In the genomic region with DNA sequence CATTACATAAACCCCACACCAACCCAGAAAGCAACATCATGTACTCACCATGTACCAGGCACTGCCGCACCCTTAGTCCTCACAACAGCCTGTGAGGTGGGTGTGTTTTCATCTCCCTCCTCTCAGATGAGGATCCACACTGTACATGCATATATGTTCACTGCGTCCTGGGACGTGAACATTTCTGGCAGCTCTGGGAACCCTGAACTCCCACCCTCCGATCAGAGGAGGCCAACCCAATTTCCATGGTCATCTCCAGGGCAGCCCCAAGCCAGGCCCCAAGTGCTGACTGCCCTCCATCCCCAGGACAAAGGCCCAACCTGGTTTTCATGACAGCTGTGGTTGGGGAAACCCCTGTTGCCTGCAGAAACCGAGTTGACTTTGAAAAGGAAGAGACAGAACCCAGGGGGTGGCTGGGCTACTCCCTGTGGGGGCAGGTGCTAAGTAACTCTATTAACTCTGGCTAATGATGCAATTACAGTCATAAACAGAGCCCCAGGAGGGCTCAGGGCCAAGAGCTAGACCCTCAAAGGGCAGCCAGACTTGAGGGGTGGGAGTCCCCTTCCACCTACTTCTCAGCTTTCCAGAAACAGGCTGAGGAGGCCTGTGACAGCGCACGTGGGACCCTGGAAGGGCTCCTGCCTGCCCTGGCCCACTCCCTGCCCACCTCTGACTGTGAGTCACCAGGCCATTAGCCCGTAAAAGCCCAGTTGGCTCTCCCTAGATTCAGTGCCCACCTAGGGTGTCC, we compare ENCODE assay signal across 1 cellular context.
TF ChIP-seq lines count a peak whose summit lies in the region.

No MANE protein-coding gene starts in this region.

TF ChIP-seq in GM12878, 131 proteins besides CTCF, POLR2A, EP300 and RAD21 (continued from another document and continues in another):
- TF ChIP-seq, protein P1, sequence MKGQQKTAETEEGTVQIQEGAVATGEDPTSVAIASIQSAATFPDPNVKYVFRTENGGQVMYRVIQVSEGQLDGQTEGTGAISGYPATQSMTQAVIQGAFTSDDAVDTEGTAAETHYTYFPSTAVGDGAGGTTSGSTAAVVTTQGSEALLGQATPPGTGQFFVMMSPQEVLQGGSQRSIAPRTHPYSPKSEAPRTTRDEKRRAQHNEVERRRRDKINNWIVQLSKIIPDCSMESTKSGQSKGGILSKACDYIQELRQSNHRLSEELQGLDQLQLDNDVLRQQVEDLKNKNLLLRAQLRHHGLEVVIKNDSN (IDR thresholded peaks at IDR 0.05; ENCODE audit: borderline replicate concordance, extremely low read length, insufficient read depth, low read depth, low read length): no peak
- TF ChIP-seq PML (IDR thresholded peaks at IDR 0.05; ENCODE audit: low read length) (no peak), MTA2 (IDR thresholded peaks at IDR 0.05; ENCODE audit: low read depth) (peak; percentile 94), ZSCAN29 (IDR thresholded peaks at IDR 0.05) (peak; percentile 79; the same call in 1 of the 2 replicates), FOXM1 (IDR thresholded peaks at IDR 0.05; ENCODE audit: low read depth, low read length) (no peak), RBBP5 (conservative IDR thresholded peaks at IDR 0.05) (no peak), ATF7 (IDR thresholded peaks at IDR 0.05; ENCODE audit: low read depth) (peak; percentile 87), SUZ12 (IDR thresholded peaks at IDR 0.05; ENCODE audit: unreplicated experiment) (no peak), SIN3A (IDR thresholded peaks at IDR 0.05; ENCODE audit: low read depth, low read length) (no peak), RFX5 (IDR thresholded peaks at IDR 0.05; ENCODE audit: low read depth, low read length) (0 out of 2 replicates have a peak, but pooled peaks have one; percentile 17), FOXK2 (IDR thresholded peaks at IDR 0.05) (peak; percentile 49), IKZF2 (IDR thresholded peaks at IDR 0.05) (peak; percentile 65 to 75; a peak in 3 of 4 replicates), BMI1 (IDR thresholded peaks at IDR 0.05; ENCODE audit: borderline replicate concordance) (peak; percentile 72; the same call in 1 of the 2 replicates), ZNF207 (IDR thresholded peaks at IDR 0.05; ENCODE audit: borderline replicate concordance) (no peak; the same call in 1 of the 2 replicates), SIX5 (IDR thresholded peaks at IDR 0.05; ENCODE audit: low read depth, low read length, severe bottlenecking) (no peak), JUND (IDR thresholded peaks at IDR 0.05; ENCODE audit: low read depth, low read length) (0 out of 2 replicates have a peak, but pooled peaks have one; percentile 20), SP1 (IDR thresholded peaks at IDR 0.05; ENCODE audit: low read depth, low read length) (peak; percentile 80), MEF2B (IDR thresholded peaks at IDR 0.05; ENCODE audit: partially characterized antibody, poor library complexity, severe bottlenecking) (peak; percentile 84), RELA (IDR thresholded peaks at IDR 0.05; ENCODE audit: borderline replicate concordance, partially characterized antibody) (peak; percentile 94), HDGF (IDR thresholded peaks at IDR 0.05) (peak; percentile 89), STAT1 (conservative IDR thresholded peaks at IDR 0.05) (no peak), ETV6 (conservative IDR thresholded peaks at IDR 0.05 in 1 of 2, IDR thresholded peaks at IDR 0.05 in 1 of 2; ENCODE audit: borderline replicate concordance in 1 of 2, low read depth in 1 of 2) (0 out of 4 replicates have a peak, but pooled peaks of 1 of the 2 experiments have one; percentile 19), HDAC2 (IDR thresholded peaks at IDR 0.05) (no peak), CREM (IDR thresholded peaks at IDR 0.05; ENCODE audit: low read depth) (peak; percentile 55), ZZZ3 (IDR thresholded peaks at IDR 0.05; ENCODE audit: control insufficient read depth, insufficient read length, low read depth) (no peak), GATAD2B (conservative IDR thresholded peaks at IDR 0.05; ENCODE audit: low read depth) (no peak; the same call in 1 of the 2 replicates), NBN (IDR thresholded peaks at IDR 0.05) (peak; percentile 91), SREBF2 (IDR thresholded peaks at IDR 0.05; ENCODE audit: low read length) (no peak), TARDBP (IDR thresholded peaks at IDR 0.05; ENCODE audit: borderline replicate concordance) (no peak), POLR2AphosphoS2 (IDR thresholded peaks at IDR 0.05; ENCODE audit: low read depth, low read length) (0 out of 2 replicates have a peak, but pooled peaks have one; percentile 6), NFYA (IDR thresholded peaks at IDR 0.05; ENCODE audit: borderline replicate concordance, low read depth, low read length) (no peak), HDAC6 (IDR thresholded peaks at IDR 0.05; ENCODE audit: unreplicated experiment) (no peak), KDM1A (IDR thresholded peaks at IDR 0.05; ENCODE audit: borderline replicate concordance) (no peak), RAD51 (IDR thresholded peaks at IDR 0.05) (0 out of 2 replicates have a peak, but pooled peaks have one; percentile 20), TAF1 (IDR thresholded peaks at IDR 0.05; ENCODE audit: borderline replicate concordance, low read depth, low read length) (peak; percentile 34; the same call in 1 of the 2 replicates), HCFC1 (IDR thresholded peaks at IDR 0.05; ENCODE audit: low read length) (no peak), IKZF1 (conservative IDR thresholded peaks at IDR 0.05) (peak; percentile 76; the same call in 1 of the 2 replicates), SUPT20H (IDR thresholded peaks at IDR 0.05; ENCODE audit: borderline replicate concordance, control insufficient read depth, low read depth, low read length) (no peak), CEBPB (IDR thresholded peaks at IDR 0.05; ENCODE audit: borderline replicate concordance in 1 of 2, low read depth in 2 of 2, low read length in 2 of 2) (peak in 1 of 2 experiments; percentile 58; a peak in 1 of 4 replicates), CBX3 (IDR thresholded peaks at IDR 0.05; ENCODE audit: borderline replicate concordance, low read depth) (no peak), TCF3 (IDR thresholded peaks at IDR 0.05; ENCODE audit: borderline replicate concordance, insufficient read depth, low read depth, low read length) (peak; percentile 43; the same call in 1 of the 2 replicates), ASH2L (IDR thresholded peaks at IDR 0.05; ENCODE audit: borderline replicate concordance, low read depth) (no peak), TCF12 (IDR thresholded peaks at IDR 0.05; ENCODE audit: low read depth, low read length) (0 out of 2 replicates have a peak, but pooled peaks have one; percentile 72), ZNF274 (IDR thresholded peaks at IDR 0.05; ENCODE audit: insufficient read depth, insufficient read length) (no peak), MYB (IDR thresholded peaks at IDR 0.05; ENCODE audit: borderline replicate concordance, low read depth, low read length) (no peak), LARP7 (IDR thresholded peaks at IDR 0.05) (peak; percentile 51; the same call in 1 of the 2 replicates), NR2F1 (conservative IDR thresholded peaks at IDR 0.05) (peak; percentile 89)
- TF ChIP-seq, protein P2, sequence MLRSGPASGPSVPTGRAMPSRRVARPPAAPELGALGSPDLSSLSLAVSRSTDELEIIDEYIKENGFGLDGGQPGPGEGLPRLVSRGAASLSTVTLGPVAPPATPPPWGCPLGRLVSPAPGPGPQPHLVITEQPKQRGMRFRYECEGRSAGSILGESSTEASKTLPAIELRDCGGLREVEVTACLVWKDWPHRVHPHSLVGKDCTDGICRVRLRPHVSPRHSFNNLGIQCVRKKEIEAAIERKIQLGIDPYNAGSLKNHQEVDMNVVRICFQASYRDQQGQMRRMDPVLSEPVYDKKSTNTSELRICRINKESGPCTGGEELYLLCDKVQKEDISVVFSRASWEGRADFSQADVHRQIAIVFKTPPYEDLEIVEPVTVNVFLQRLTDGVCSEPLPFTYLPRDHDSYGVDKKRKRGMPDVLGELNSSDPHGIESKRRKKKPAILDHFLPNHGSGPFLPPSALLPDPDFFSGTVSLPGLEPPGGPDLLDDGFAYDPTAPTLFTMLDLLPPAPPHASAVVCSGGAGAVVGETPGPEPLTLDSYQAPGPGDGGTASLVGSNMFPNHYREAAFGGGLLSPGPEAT (IDR thresholded peaks at IDR 0.05; ENCODE audit: low read depth): peak; percentile 93
- TF ChIP-seq, protein P3, sequence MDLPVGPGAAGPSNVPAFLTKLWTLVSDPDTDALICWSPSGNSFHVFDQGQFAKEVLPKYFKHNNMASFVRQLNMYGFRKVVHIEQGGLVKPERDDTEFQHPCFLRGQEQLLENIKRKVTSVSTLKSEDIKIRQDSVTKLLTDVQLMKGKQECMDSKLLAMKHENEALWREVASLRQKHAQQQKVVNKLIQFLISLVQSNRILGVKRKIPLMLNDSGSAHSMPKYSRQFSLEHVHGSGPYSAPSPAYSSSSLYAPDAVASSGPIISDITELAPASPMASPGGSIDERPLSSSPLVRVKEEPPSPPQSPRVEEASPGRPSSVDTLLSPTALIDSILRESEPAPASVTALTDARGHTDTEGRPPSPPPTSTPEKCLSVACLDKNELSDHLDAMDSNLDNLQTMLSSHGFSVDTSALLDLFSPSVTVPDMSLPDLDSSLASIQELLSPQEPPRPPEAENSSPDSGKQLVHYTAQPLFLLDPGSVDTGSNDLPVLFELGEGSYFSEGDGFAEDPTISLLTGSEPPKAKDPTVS (IDR thresholded peaks at IDR 0.05; ENCODE audit: low read depth, low read length): no peak
- TF ChIP-seq, protein P4, sequence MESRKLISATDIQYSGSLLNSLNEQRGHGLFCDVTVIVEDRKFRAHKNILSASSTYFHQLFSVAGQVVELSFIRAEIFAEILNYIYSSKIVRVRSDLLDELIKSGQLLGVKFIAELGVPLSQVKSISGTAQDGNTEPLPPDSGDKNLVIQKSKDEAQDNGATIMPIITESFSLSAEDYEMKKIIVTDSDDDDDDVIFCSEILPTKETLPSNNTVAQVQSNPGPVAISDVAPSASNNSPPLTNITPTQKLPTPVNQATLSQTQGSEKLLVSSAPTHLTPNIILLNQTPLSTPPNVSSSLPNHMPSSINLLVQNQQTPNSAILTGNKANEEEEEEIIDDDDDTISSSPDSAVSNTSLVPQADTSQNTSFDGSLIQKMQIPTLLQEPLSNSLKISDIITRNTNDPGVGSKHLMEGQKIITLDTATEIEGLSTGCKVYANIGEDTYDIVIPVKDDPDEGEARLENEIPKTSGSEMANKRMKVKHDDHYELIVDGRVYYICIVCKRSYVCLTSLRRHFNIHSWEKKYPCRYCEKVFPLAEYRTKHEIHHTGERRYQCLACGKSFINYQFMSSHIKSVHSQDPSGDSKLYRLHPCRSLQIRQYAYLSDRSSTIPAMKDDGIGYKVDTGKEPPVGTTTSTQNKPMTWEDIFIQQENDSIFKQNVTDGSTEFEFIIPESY (IDR thresholded peaks at IDR 0.05): no peak
- TF ChIP-seq, protein P5, sequence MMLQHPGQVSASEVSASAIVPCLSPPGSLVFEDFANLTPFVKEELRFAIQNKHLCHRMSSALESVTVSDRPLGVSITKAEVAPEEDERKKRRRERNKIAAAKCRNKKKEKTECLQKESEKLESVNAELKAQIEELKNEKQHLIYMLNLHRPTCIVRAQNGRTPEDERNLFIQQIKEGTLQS (IDR thresholded peaks at IDR 0.05; ENCODE audit: borderline replicate concordance, extremely low read depth, low read depth, low read length): no peak
- TF ChIP-seq, protein P6, sequence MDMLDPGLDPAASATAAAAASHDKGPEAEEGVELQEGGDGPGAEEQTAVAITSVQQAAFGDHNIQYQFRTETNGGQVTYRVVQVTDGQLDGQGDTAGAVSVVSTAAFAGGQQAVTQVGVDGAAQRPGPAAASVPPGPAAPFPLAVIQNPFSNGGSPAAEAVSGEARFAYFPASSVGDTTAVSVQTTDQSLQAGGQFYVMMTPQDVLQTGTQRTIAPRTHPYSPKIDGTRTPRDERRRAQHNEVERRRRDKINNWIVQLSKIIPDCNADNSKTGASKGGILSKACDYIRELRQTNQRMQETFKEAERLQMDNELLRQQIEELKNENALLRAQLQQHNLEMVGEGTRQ (IDR thresholded peaks at IDR 0.05; ENCODE audit: borderline replicate concordance, low read depth, low read length): no peak
- TF ChIP-seq, protein P7, sequence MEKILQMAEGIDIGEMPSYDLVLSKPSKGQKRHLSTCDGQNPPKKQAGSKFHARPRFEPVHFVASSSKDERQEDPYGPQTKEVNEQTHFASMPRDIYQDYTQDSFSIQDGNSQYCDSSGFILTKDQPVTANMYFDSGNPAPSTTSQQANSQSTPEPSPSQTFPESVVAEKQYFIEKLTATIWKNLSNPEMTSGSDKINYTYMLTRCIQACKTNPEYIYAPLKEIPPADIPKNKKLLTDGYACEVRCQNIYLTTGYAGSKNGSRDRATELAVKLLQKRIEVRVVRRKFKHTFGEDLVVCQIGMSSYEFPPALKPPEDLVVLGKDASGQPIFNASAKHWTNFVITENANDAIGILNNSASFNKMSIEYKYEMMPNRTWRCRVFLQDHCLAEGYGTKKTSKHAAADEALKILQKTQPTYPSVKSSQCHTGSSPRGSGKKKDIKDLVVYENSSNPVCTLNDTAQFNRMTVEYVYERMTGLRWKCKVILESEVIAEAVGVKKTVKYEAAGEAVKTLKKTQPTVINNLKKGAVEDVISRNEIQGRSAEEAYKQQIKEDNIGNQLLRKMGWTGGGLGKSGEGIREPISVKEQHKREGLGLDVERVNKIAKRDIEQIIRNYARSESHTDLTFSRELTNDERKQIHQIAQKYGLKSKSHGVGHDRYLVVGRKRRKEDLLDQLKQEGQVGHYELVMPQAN (conservative IDR thresholded peaks at IDR 0.05): peak; percentile 28
- TF ChIP-seq, protein P8, sequence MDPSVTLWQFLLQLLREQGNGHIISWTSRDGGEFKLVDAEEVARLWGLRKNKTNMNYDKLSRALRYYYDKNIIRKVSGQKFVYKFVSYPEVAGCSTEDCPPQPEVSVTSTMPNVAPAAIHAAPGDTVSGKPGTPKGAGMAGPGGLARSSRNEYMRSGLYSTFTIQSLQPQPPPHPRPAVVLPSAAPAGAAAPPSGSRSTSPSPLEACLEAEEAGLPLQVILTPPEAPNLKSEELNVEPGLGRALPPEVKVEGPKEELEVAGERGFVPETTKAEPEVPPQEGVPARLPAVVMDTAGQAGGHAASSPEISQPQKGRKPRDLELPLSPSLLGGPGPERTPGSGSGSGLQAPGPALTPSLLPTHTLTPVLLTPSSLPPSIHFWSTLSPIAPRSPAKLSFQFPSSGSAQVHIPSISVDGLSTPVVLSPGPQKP (IDR thresholded peaks at IDR 0.05; ENCODE audit: low read depth, low read length): no peak
